In genomic region chr10:73591578-73591902, GRCh38 we compare ENCODE assay signal across 10 cellular contexts. TPM values are rescaled to one million over a fixed set of nuclear protein-coding genes. Genes with fewer than 3 reads are reported as not detected.
A peak's percentile ranks its signal among the peaks of the same experiment; 100 is the strongest.
DNase-seq lines count a peak whose midpoint lies in the region; ATAC-seq and TF ChIP-seq lines count a peak whose summit lies in the region.
"Had no signal": no experiment of that assay in that cellular context is flagged by ENCODE, and none has a peak within 500 bp of the region (broad histone marks: within the 10 kb centered on the region; RNA-seq: fewer than 3 reads in every experiment).

No MANE protein-coding gene starts in this region.

- no peak overlapping the region for H2BK120ac ChIP-seq in neuronal stem cell (ENCODE audit: low read depth, low read length)

- no peaks in the 10 kb centered on the region for H3K27me3 ChIP-seq in CD4-positive, CD25-positive, alpha-beta regulatory T cell (ENCODE audit: control insufficient read depth, insufficient read depth, low read length)
- H3K27me3 ChIP-seq in OCI-LY1 (ENCODE audit: insufficient read depth, low read length) (no peaks in the 10 kb centered on the region), endodermal cell (ENCODE audit: control insufficient read depth, insufficient read depth, low read length, poor library complexity, severe bottlenecking) (no peaks in the 10 kb centered on the region), neuronal stem cell (ENCODE audit: control insufficient read depth in 3 of 3, insufficient read depth in 3 of 3, low read depth in 1 of 3, low read length in 3 of 3) (no peaks in the 10 kb centered on the region)

- no peak overlapping the region for H3K18ac ChIP-seq in neuronal stem cell (ENCODE audit: low read length)

- no peak overlapping the region for H3K14ac ChIP-seq in neuronal stem cell (ENCODE audit: low read length)

- no peak overlapping the region for H4K91ac ChIP-seq in neuronal stem cell (ENCODE audit: low read depth, low read length, poor library complexity)

- H3K9me3 Mint-ChIP-seq in CD4-positive, CD25-positive, alpha-beta regulatory T cell: no peaks in the 10 kb centered on the region
- no peaks in the 10 kb centered on the region for H3K9me3 Mint-ChIP-seq in endodermal cell

- H2AFZ ChIP-seq in OCI-LY1 (ENCODE audit: low read length) (no peak overlapping the region), neuronal stem cell (ENCODE audit: low read length) (peak overlapping the region; percentile 5)

- no peaks in the 10 kb centered on the region for H3K9me3 ChIP-seq in CD4-positive, CD25-positive, alpha-beta regulatory T cell (ENCODE audit: control insufficient read depth in 2 of 2, low read length in 2 of 2)
- no peaks in the 10 kb centered on the region for H3K9me3 ChIP-seq in OCI-LY1 (ENCODE audit: low read length)
- H3K9me3 ChIP-seq in endodermal cell (ENCODE audit: control insufficient read depth, low read length): no peaks in the 10 kb centered on the region
- no peaks in the 10 kb centered on the region for H3K9me3 ChIP-seq in neuronal stem cell (replicated peaks in 1 of 2; ENCODE audit: control insufficient read depth in 2 of 2, insufficient read depth in 1 of 2, low read depth in 1 of 2, low read length in 2 of 2)

- no peaks in the 10 kb centered on the region for H4K20me1 ChIP-seq in OCI-LY1 (ENCODE audit: insufficient read depth, low read length)

- no peaks in the 10 kb centered on the region for H3K79me1 ChIP-seq in neuronal stem cell (ENCODE audit: low read depth, low read length)

- H2BK15ac ChIP-seq in neuronal stem cell (ENCODE audit: low read length): no peak overlapping the region

- no peak for DNase-seq in CD4-positive, CD25-positive, alpha-beta regulatory T cell
- peak; percentile 57 for DNase-seq in endodermal cell
- DNase-seq in neuronal stem cell (ENCODE audit: low spot score): peak; percentile 49
- no peak for DNase-seq in stimulated activated naive CD4-positive, alpha-beta T cell (lab: John Stamatoyannopoulos, UW)
- DNase-seq in activated gamma-delta T cell (lab: John Stamatoyannopoulos, UW): no peak
- DNase-seq: cortex of kidney had no signal

- H3K27me3 Mint-ChIP-seq in CD4-positive, CD25-positive, alpha-beta regulatory T cell: no peaks in the 10 kb centered on the region
- H3K27me3 Mint-ChIP-seq in endodermal cell (ENCODE audit: insufficient read depth): no peaks in the 10 kb centered on the region

- H3K4me2 ChIP-seq in OCI-LY1 (ENCODE audit: low read length) (peak overlapping the region; percentile 17; the same call in 1 of the 2 replicates), neuronal stem cell (ENCODE audit: insufficient read depth, low read length, poor library complexity, severe bottlenecking) (peak overlapping the region; percentile 36)

- H3K4me1 Mint-ChIP-seq in CD4-positive, CD25-positive, alpha-beta regulatory T cell: peaks cover 13 to 27% (median 15%) of the 10 kb centered on the region in 4 donors
- peaks cover 42% of the 10 kb centered on the region for H3K4me1 Mint-ChIP-seq in endodermal cell

- H3K36me3 Mint-ChIP-seq in CD4-positive, CD25-positive, alpha-beta regulatory T cell: no peaks in the 10 kb centered on the region
- H3K36me3 Mint-ChIP-seq in endodermal cell (ENCODE audit: low read depth): peaks cover 5% of the 10 kb centered on the region

- H2BK12ac ChIP-seq in neuronal stem cell (ENCODE audit: low read length): no peak overlapping the region

- no peak overlapping the region for H3K27ac ChIP-seq in CD4-positive, CD25-positive, alpha-beta regulatory T cell (ENCODE audit: insufficient read depth, low read length, poor library complexity, severe bottlenecking)
- no peak overlapping the region for H3K27ac ChIP-seq in OCI-LY1 (ENCODE audit: low read depth, low read length, poor library complexity, severe bottlenecking)
- H3K27ac ChIP-seq in endodermal cell (ENCODE audit: low read depth, low read length): peak overlapping the region; percentile 92
- H3K27ac ChIP-seq in neuronal stem cell (replicated peaks; ENCODE audit: low read length): peak overlapping the region; percentile 82

- no peak for TF ChIP-seq CTCF in OCI-LY1 (IDR thresholded peaks at IDR 0.05; ENCODE audit: low read length)
- TF ChIP-seq CTCF in endodermal cell (conservative IDR thresholded peaks at IDR 0.05): no peak

- H3F3A ChIP-seq in OCI-LY1 (ENCODE audit: insufficient read depth, low read length): no peaks in the 10 kb centered on the region

- H3K4ac ChIP-seq in neuronal stem cell (ENCODE audit: low read length): no peak overlapping the region

- no peak for ATAC-seq in CD4-positive, CD25-positive, alpha-beta regulatory T cell (ENCODE audit: low read depth in 2 of 2)
- ATAC-seq in GM21737 (IDR thresholded peaks at IDR 0.05; ENCODE audit: unreplicated experiment) (no peak), GM18909 (IDR thresholded peaks at IDR 0.05; ENCODE audit: poor library complexity, unreplicated experiment) (no peak)

- no peak overlapping the region for H2BK5ac ChIP-seq in neuronal stem cell (ENCODE audit: low read length)

- H3K4me3 Mint-ChIP-seq in CD4-positive, CD25-positive, alpha-beta regulatory T cell: peak overlapping the region in 2 of 4 donors; percentile 44 to 83
- H3K4me3 Mint-ChIP-seq in endodermal cell: peak overlapping the region; percentile 51

- no peak overlapping the region for H3K23ac ChIP-seq in neuronal stem cell (ENCODE audit: low read depth, low read length, poor library complexity)

- peak overlapping the region; percentile 51 for H3K4me3 ChIP-seq in CD4-positive, CD25-positive, alpha-beta regulatory T cell (ENCODE audit: low read depth, low read length)
- no peak overlapping the region for H3K4me3 ChIP-seq in OCI-LY1 (ENCODE audit: low read depth, low read length, poor library complexity, severe bottlenecking)
- peak overlapping the region; percentile 83 for H3K4me3 ChIP-seq in endodermal cell (ENCODE audit: low read length)
- peak overlapping the region in 1 of 2 donors; percentile 21 for H3K4me3 ChIP-seq in neuronal stem cell (ENCODE audit: low read length in 2 of 2)

- WGBS in endodermal cell (ENCODE audit: insufficient coverage in 1 of 2, insufficient read length in 1 of 2), 2 experiments: 0% methylated on average over 1 to 2 of the region's 2 CpGs
- no CpG with 5 or more reads among the region's 2 CpGs for WGBS in neuronal stem cell (ENCODE audit: extremely low coverage in 2 of 2, insufficient read length in 2 of 2, insufficient replicate concordance in 1 of 2), 2 donors

- peaks cover 16% of the 10 kb centered on the region for H3K4me1 ChIP-seq in CD4-positive, CD25-positive, alpha-beta regulatory T cell (ENCODE audit: control insufficient read depth, insufficient read depth, low read length, poor library complexity, severe bottlenecking)
- H3K4me1 ChIP-seq in OCI-LY1 (ENCODE audit: insufficient read depth, low read length, severe bottlenecking) (peaks cover 19% of the 10 kb centered on the region), endodermal cell (ENCODE audit: control insufficient read depth, insufficient read depth, low read length) (peaks cover 6% of the 10 kb centered on the region), neuronal stem cell (ENCODE audit: control insufficient read depth in 2 of 2, insufficient read depth in 1 of 2, low read depth in 1 of 2, low read length in 2 of 2) (peaks cover 2 to 22% of the 10 kb centered on the region in 2 donors)

- peak overlapping the region; percentile 30 to 96 (median 86) for H3K27ac Mint-ChIP-seq in CD4-positive, CD25-positive, alpha-beta regulatory T cell
- peak overlapping the region; percentile 99 for H3K27ac Mint-ChIP-seq in endodermal cell

- H3K36me3 ChIP-seq in CD4-positive, CD25-positive, alpha-beta regulatory T cell (ENCODE audit: control insufficient read depth, insufficient read depth, low read length): no peaks in the 10 kb centered on the region
- H3K36me3 ChIP-seq in OCI-LY1 (ENCODE audit: insufficient read depth, low read length) (no peaks in the 10 kb centered on the region), endodermal cell (ENCODE audit: control insufficient read depth, insufficient read depth, low read length) (no peaks in the 10 kb centered on the region), neuronal stem cell (replicated peaks in 1 of 2; ENCODE audit: control insufficient read depth in 2 of 2, insufficient read depth in 2 of 2, low read length in 2 of 2) (no peaks in the 10 kb centered on the region)

- H2AK5ac ChIP-seq in neuronal stem cell (ENCODE audit: low read depth, low read length): no peak overlapping the region

- no peak overlapping the region for H4K8ac ChIP-seq in neuronal stem cell (ENCODE audit: low read depth, low read length)

- H3K79me2 ChIP-seq in OCI-LY1 (ENCODE audit: insufficient read depth, low read length): no peaks in the 10 kb centered on the region

- H3K9me2 ChIP-seq in OCI-LY1 (ENCODE audit: low read depth, low read length): no peaks in the 10 kb centered on the region

- H3K9ac ChIP-seq in OCI-LY1 (ENCODE audit: low read length) (no peak overlapping the region), endodermal cell (ENCODE audit: extremely low read depth, low read length, poor library complexity, severe bottlenecking) (peak overlapping the region; percentile 94), neuronal stem cell (ENCODE audit: low read depth, low read length, poor library complexity) (no peak overlapping the region)

RNA-seq across cellular contexts. Expression of gene USP54, which starts 0.4 kb away (rescaled TPM):
- 4.2 TPM for total RNA-seq in CD4-positive, CD25-positive, alpha-beta regulatory T cell
- polyA plus RNA-seq in CD4-positive, CD25-positive, alpha-beta regulatory T cell: 1 to 10 TPM in 3 of 4 donors, under 1 TPM in 1; 0.84 to 1.5 (median 1.0) TPM
- total RNA-seq in endodermal cell: 100 to 1,000 TPM in 1 of 2 donors, 10 to 100 TPM in 1; 89.5 to 110 TPM
- polyA plus RNA-seq in endodermal cell (2013, experiment 1 of 2): 41.0 TPM
- 33.4 TPM for polyA plus RNA-seq in endodermal cell (2013, experiment 2 of 2)
- 80.7 TPM for polyA plus RNA-seq in neuronal stem cell (2013, experiment 1 of 2)
- 79.9 TPM for polyA plus RNA-seq in neuronal stem cell (2013, experiment 2 of 2)

RNA-seq across cellular contexts. Expression of gene MYOZ1, which starts 49.7 kb away (rescaled TPM):
- not detected for total RNA-seq in CD4-positive, CD25-positive, alpha-beta regulatory T cell
- polyA plus RNA-seq in CD4-positive, CD25-positive, alpha-beta regulatory T cell: not detected
- total RNA-seq in endodermal cell: 1 to 10 TPM; 1.6 to 2.4 TPM
- polyA plus RNA-seq in endodermal cell (2013, experiment 1 of 2): 0.46 TPM
- 0.62 TPM for polyA plus RNA-seq in endodermal cell (2013, experiment 2 of 2)
- polyA plus RNA-seq in neuronal stem cell (2013, experiment 1 of 2): 3.9 TPM
- polyA plus RNA-seq in neuronal stem cell (2013, experiment 2 of 2): 4.0 TPM
- total RNA-seq: RPMI7951 had no signal

Comparison
In these comparisons a context has a peak if more than half of its experiments do, and no peak if none do; other contexts are left out.
1. DNase-seq: peak in endodermal cell (single experiment) and neuronal stem cell (single experiment); none in CD4-positive, CD25-positive, alpha-beta regulatory T cell (0 of 3), stimulated activated naive CD4-positive, alpha-beta T cell (0 of 6) and activated gamma-delta T cell (single experiment).
2. H3K27ac ChIP-seq: peak in endodermal cell (single experiment) and neuronal stem cell (single experiment); none in CD4-positive, CD25-positive, alpha-beta regulatory T cell (single experiment) and OCI-LY1 (single experiment).
3. RNA of gene USP54, which starts 0.4 kb away (total RNA-seq): 89.5 to 110 TPM in endodermal cell; 4.2 TPM in CD4-positive, CD25-positive, alpha-beta regulatory T cell (single experiment); every median in the first group is over 10 times any median in the second.